ENCODE assay signal across 2 cellular contexts in the genomic region with DNA sequence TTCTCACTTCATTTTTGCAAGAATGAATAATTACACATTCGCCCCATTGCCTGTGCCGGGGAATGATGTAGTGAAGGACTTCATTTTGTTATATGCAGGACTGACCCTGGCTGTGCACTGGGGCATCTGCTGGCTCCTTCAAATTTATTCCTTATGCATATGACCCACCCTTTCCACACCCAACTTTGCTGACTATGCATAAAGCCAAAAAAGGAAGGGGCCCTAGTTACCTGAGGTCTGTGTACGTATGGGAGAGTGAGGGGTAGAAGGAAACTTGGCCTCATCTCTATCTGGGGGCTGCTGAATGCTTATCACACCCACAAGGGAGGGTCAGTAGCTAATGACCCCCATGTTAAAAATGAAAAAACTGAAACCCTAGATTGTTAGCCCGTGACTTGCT.
TF ChIP-seq lines count a peak whose summit lies in the region.

No MANE protein-coding gene starts in this region.

TF ChIP-seq in HepG2, 621 proteins besides CTCF, POLR2A, EP300 and RAD21:
- TF ChIP-seq MAFF (IDR thresholded peaks at IDR 0.05; ENCODE audit: low read depth, low read length) (peak; percentile 93), ZNF530 (CRISPR knock-in tag; IDR thresholded peaks at IDR 0.05; ENCODE audit: low read depth) (no peak), RBM22 (optimal IDR thresholded peaks at IDR 0.05; ENCODE audit: low read length) (no peak), MAFK (conservative IDR thresholded peaks at IDR 0.05 in 1 of 2, IDR thresholded peaks at IDR 0.05 in 1 of 2; ENCODE audit: low read length in 2 of 2) (peak; percentile 91 to 95)

TF ChIP-seq in H1, 55 proteins besides CTCF, POLR2A, EP300 and RAD21:
- TF ChIP-seq MAFK (IDR thresholded peaks at IDR 0.05; ENCODE audit: low read depth, low read length) (peak; percentile 47), ZNF274 (IDR thresholded peaks at IDR 0.05; ENCODE audit: borderline replicate concordance, extremely low read depth, low read length) (no peak), KDM5A (IDR thresholded peaks at IDR 0.05; ENCODE audit: low read length) (no peak), SAP30 (IDR thresholded peaks at IDR 0.05; ENCODE audit: insufficient read depth, insufficient replicate concordance, low read length) (no peak), SIRT6 (IDR thresholded peaks at IDR 0.05; ENCODE audit: low read length) (no peak)
- TF ChIP-seq, protein P1, sequence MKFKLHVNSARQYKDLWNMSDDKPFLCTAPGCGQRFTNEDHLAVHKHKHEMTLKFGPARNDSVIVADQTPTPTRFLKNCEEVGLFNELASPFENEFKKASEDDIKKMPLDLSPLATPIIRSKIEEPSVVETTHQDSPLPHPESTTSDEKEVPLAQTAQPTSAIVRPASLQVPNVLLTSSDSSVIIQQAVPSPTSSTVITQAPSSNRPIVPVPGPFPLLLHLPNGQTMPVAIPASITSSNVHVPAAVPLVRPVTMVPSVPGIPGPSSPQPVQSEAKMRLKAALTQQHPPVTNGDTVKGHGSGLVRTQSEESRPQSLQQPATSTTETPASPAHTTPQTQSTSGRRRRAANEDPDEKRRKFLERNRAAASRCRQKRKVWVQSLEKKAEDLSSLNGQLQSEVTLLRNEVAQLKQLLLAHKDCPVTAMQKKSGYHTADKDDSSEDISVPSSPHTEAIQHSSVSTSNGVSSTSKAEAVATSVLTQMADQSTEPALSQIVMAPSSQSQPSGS (IDR thresholded peaks at IDR 0.05; ENCODE audit: low read length): no peak
- TF ChIP-seq, protein P2, sequence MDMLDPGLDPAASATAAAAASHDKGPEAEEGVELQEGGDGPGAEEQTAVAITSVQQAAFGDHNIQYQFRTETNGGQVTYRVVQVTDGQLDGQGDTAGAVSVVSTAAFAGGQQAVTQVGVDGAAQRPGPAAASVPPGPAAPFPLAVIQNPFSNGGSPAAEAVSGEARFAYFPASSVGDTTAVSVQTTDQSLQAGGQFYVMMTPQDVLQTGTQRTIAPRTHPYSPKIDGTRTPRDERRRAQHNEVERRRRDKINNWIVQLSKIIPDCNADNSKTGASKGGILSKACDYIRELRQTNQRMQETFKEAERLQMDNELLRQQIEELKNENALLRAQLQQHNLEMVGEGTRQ (IDR thresholded peaks at IDR 0.05; ENCODE audit: low read length): no peak
